In genomic region chr17:44758414-44759095, GRCh38 we compare ENCODE assay signal across 8 cellular contexts. TPM values are rescaled to one million over a fixed set of nuclear protein-coding genes. Genes with fewer than 3 reads are reported as not detected.
A peak's percentile ranks its signal among the peaks of the same experiment; 100 is the strongest.
DNase-seq lines count a peak whose midpoint lies in the region; ATAC-seq and TF ChIP-seq lines count a peak whose summit lies in the region.
"Had no signal": no experiment of that assay in that cellular context is flagged by ENCODE, and none has a peak within 500 bp of the region (broad histone marks: within the 10 kb centered on the region; RNA-seq: fewer than 3 reads in every experiment).

Gene ADAM11, plus strand, starts transcription at chr17:44758988. Its CDS starts 212 bp downstream, at chr17:44759200.

- DNase-seq in GM13976 (ENCODE audit: low spot score), result peak; percentile 67
- no peak for DNase-seq in foreskin keratinocyte
- DNase-seq in sciatic nerve (ENCODE audit: low spot score), result no peak
- DNase-seq in SKM-1 treated with dmso at 0.1 percent for 144 hours (lab: John Stamatoyannopoulos, UW; ENCODE audit: unreplicated experiment), result no peak
- DNase-seq in Ammon's horn (ENCODE audit: low spot score), result no peak
- DNase-seq: right lobe of liver had no signal

- intact Hi-C loops in sciatic nerve (cut with DNase I), result no loop called here

- H3K4me1 ChIP-seq in foreskin keratinocyte, result no peaks in the 10 kb centered on the region

- in situ Hi-C loops in GM13976 (cut with MboI; ENCODE audit: low sequenced_read_pairs, unreplicated experiment), result no loop called here

- H3K27me3 ChIP-seq in foreskin keratinocyte, result peaks cover 49% of the 10 kb centered on the region

- H3K27ac ChIP-seq in foreskin keratinocyte, result no peak within 1 kb of the TSS
- H3K27ac ChIP-seq: right lobe of liver had no signal

- no peak for TF ChIP-seq CTCF in GM13976 (IDR thresholded peaks at IDR 0.05; ENCODE audit: borderline replicate concordance, control extremely low read depth, extremely low read depth, insufficient read depth, missing control alignments)
- TF ChIP-seq CTCF in foreskin keratinocyte (conservative IDR thresholded peaks at IDR 0.05), result no peak

- ATAC-seq in SK-N-SH treated with all-trans-retinoic acid at 6 μM for 48 hours (peak; percentile 49), foreskin keratinocyte (peak; percentile 18), sciatic nerve (peak; percentile 30), GM19395 (IDR thresholded peaks at IDR 0.05; ENCODE audit: unreplicated experiment) (no peak)

TF ChIP-seq in SK-N-SH treated with all-trans-retinoic acid at 6 μM for 48 hours, 23 proteins besides CTCF, POLR2A, EP300 and RAD21:
- TF ChIP-seq GLIS3 (CRISPR knock-in tag; IDR thresholded peaks at IDR 0.05) (no peak), ARNTL (CRISPR knock-in tag; IDR thresholded peaks at IDR 0.05; ENCODE audit: borderline replicate concordance, low read depth) (no peak), ZNF70 (CRISPR knock-in tag; IDR thresholded peaks at IDR 0.05) (no peak), ZFP3 (CRISPR knock-in tag; IDR thresholded peaks at IDR 0.05) (no peak), PPARA (CRISPR knock-in tag; IDR thresholded peaks at IDR 0.05; ENCODE audit: borderline replicate concordance) (no peak)

RNA-seq across cellular contexts. Expression of gene ADAM11, which starts in this region (rescaled TPM):
- total RNA-seq in foreskin keratinocyte, result 0.04 and 0.10 TPM in 2 replicates
- 0.08 and 0.13 TPM in 2 replicates for polyA plus RNA-seq in foreskin keratinocyte
- 0.53 TPM for total RNA-seq in sciatic nerve

Comparison
In these comparisons a context has a peak if more than half of its experiments do, and no peak if none do; other contexts are left out.
1. Peak in ATAC-seq in foreskin keratinocyte; RNA of the gene not detected or under 1 TPM.
2. Peak in ATAC-seq in sciatic nerve; RNA of the gene not detected or under 1 TPM.